16 cellular contexts compared by ENCODE assay signal in genomic region chr5:139263431-139263975, GRCh38.
DNase-seq lines count a peak whose midpoint lies in the region; TF ChIP-seq lines count a peak whose summit lies in the region.
"Had no signal": no experiment of that assay in that cellular context is flagged by ENCODE, and none has a peak within 500 bp of the region (broad histone marks: within the 10 kb centered on the region; RNA-seq: fewer than 3 reads in every experiment).

No MANE protein-coding gene starts in this region.

- H2AFZ ChIP-seq in KMS-11 (ENCODE audit: low read depth) (peak overlapping the region; percentile 48; the same call in 1 of the 2 replicates), parathyroid adenoma (peak overlapping the region; percentile 61)

- H3K4me1 ChIP-seq in BLaER1 treated with 17β-estradiol and CSF1 and Interleukin-3, amounts not matched to agents 10 nM and 100 nM: peaks cover 14 to 34% (median 23%) of the 10 kb centered on the region in 10 experiments
- H3K4me1 ChIP-seq in KMS-11 (ENCODE audit: low read depth, poor library complexity, severe bottlenecking) (peaks cover 27% of the 10 kb centered on the region), parathyroid adenoma (peaks cover 9% of the 10 kb centered on the region)

- TF ChIP-seq CTCF in KMS-11 (conservative IDR thresholded peaks at IDR 0.05; ENCODE audit: low read depth, low read length): no peak
- TF ChIP-seq CTCF in parathyroid adenoma (IDR thresholded peaks at IDR 0.05): no peak

- peak overlapping the region in 5 of 11 experiments; percentile 4 to 69 (median 51); a peak in 5 of 22 replicates for H3K9ac ChIP-seq in BLaER1 treated with 17β-estradiol and CSF1 and Interleukin-3, amounts not matched to agents 10 nM and 100 nM
- H3K9ac ChIP-seq in KMS-11 (no peak overlapping the region), parathyroid adenoma (no peak overlapping the region)
- H3K9ac ChIP-seq: SK-N-SH had no signal

- H3K36me3 ChIP-seq in BLaER1 treated with 17β-estradiol and CSF1 and Interleukin-3, amounts not matched to agents 10 nM and 100 nM: no peaks in the 10 kb centered on the region
- H3K36me3 ChIP-seq in KMS-11 (ENCODE audit: insufficient read depth) (no peaks in the 10 kb centered on the region), parathyroid adenoma (ENCODE audit: control insufficient read depth, insufficient read depth, low read length) (no peaks in the 10 kb centered on the region)

- no peaks in the 10 kb centered on the region for H4K20me1 ChIP-seq in BLaER1 treated with 17β-estradiol and CSF1 and Interleukin-3, amounts not matched to agents 10 nM and 100 nM
- H4K20me1 ChIP-seq in KMS-11 (ENCODE audit: insufficient read depth): no peaks in the 10 kb centered on the region

- H3K79me2 ChIP-seq in KMS-11 (ENCODE audit: insufficient read depth, low read depth) (no peaks in the 10 kb centered on the region), parathyroid adenoma (no peaks in the 10 kb centered on the region)

- TF ChIP-seq POLR2A in erythroblast (IDR thresholded peaks at IDR 0.05; ENCODE audit: low read length): no peak

- H3K27ac ChIP-seq in BLaER1 treated with 17β-estradiol and CSF1 and Interleukin-3, amounts not matched to agents 10 nM and 100 nM: peak overlapping the region in 8 of 11 experiments; percentile 47 to 75 (median 64); a peak in 13 of 22 replicates
- H3K27ac ChIP-seq in KMS-11 (no peak overlapping the region), parathyroid adenoma (no peak overlapping the region)

- no peak overlapping the region for H3K4me3 ChIP-seq in BLaER1 treated with 17β-estradiol and CSF1 and Interleukin-3, amounts not matched to agents 10 nM and 100 nM
- no peak overlapping the region for H3K4me3 ChIP-seq in KMS-11 (IDR thresholded peaks at IDR 0.05; ENCODE audit: insufficient read depth, low read depth, low read length)
- H3K4me3 ChIP-seq in parathyroid adenoma (ENCODE audit: low read depth, low read length): no peak overlapping the region

- no peaks in the 10 kb centered on the region for H3K9me3 ChIP-seq in BLaER1 treated with 17β-estradiol and CSF1 and Interleukin-3, amounts not matched to agents 10 nM and 100 nM (replicated peaks in 1 of 11)
- no peaks in the 10 kb centered on the region for H3K9me3 ChIP-seq in parathyroid adenoma (ENCODE audit: control insufficient read depth, low read length)
- H3K9me3 ChIP-seq: SK-N-SH had no signal

- H3K27me3 ChIP-seq in BLaER1 treated with 17β-estradiol and CSF1 and Interleukin-3, amounts not matched to agents 10 nM and 100 nM: no peaks in the 10 kb centered on the region
- H3K27me3 ChIP-seq in KMS-11 (ENCODE audit: insufficient read depth, low read depth) (no peaks in the 10 kb centered on the region), parathyroid adenoma (ENCODE audit: control insufficient read depth, insufficient read depth, low read length) (no peaks in the 10 kb centered on the region)

- H3K4me2 ChIP-seq in BLaER1 treated with 17β-estradiol and CSF1 and Interleukin-3, amounts not matched to agents 10 nM and 100 nM: peak overlapping the region in 3 of 11 experiments; percentile 8 to 73 (median 10); a peak in 5 of 22 replicates
- H3K4me2 ChIP-seq in KMS-11 (0 out of 2 replicates have a peak overlapping the region, but pooled peaks have one; percentile 7), parathyroid adenoma (ENCODE audit: low read length) (no peak overlapping the region)
- H3K4me2 ChIP-seq: SK-N-SH had no signal

- DNase-seq in erythroblast (lab: John Stamatoyannopoulos, UW): peak; percentile 36 to 70
- DNase-seq in NCI-H510A (lab: John Stamatoyannopoulos, UW): no peak
- no peak for DNase-seq in activated gamma-delta T cell treated with Interleukin-2 at 50 U/mL for 16 hours
- DNase-seq in globus pallidus (ENCODE audit: low spot score): no peak
- DNase-seq: activated CD4-positive, alpha-beta T cell treated with anti-CD3 and anti-CD28 coated beads for 36 hours; activated naive CD4-positive, alpha-beta T cell treated with anti-CD3 and anti-CD28 coated beads for 36 hours; activated T-cell treated with anti-CD3 and anti-CD28 coated beads, Interleukin-2, amount 50 U/mL, for 4 hours; effector memory CD4-positive, alpha-beta T cell; foreskin melanocyte; islet precursor cell; RPMI8226; T-helper 17 cell had no signal

Comparison
In these comparisons a context has a peak if more than half of its experiments do, and no peak if none do; other contexts are left out.
1. H3K27ac ChIP-seq: peak in BLaER1 treated with 17β-estradiol and CSF1 and Interleukin-3, amounts not matched to agents 10 nM and 100 nM (8 of 11); none in KMS-11 (single experiment) and parathyroid adenoma (single experiment).
2. DNase-seq: peak in erythroblast (2 of 2); none in NCI-H510A (single experiment), activated gamma-delta T cell treated with Interleukin-2 at 50 U/mL for 16 hours (single experiment) and globus pallidus (single experiment).